In genomic region chr6:10778230-10778629, GRCh38 we compare ENCODE assay signal across 1 cellular context.
TF ChIP-seq lines count a peak whose summit lies in the region.

No MANE protein-coding gene starts in this region.

TF ChIP-seq in K562, 482 proteins besides CTCF, POLR2A, EP300 and RAD21:
- peak; percentile 54 for TF ChIP-seq ZNF316 (IDR thresholded peaks at IDR 0.05)
- TF ChIP-seq C11orf30 (IDR thresholded peaks at IDR 0.05; ENCODE audit: low read depth), result 0 out of 2 replicates have a peak, but pooled peaks have one; percentile 16
- no peak for TF ChIP-seq ZNF609 (CRISPR knock-in tag; IDR thresholded peaks at IDR 0.05; ENCODE audit: borderline replicate concordance)
- TF ChIP-seq ZNF311 (CRISPR knock-in tag; IDR thresholded peaks at IDR 0.05), result no peak
- no peak for TF ChIP-seq ZNF134 (CRISPR knock-in tag; conservative IDR thresholded peaks at IDR 0.05)
